In genomic region chr5:132408965-132409364, GRCh38 we compare ENCODE assay signal across 9 cellular contexts. TPM values are rescaled to one million over a fixed set of nuclear protein-coding genes. Genes with fewer than 3 reads are reported as not detected.
A peak's percentile ranks its signal among the peaks of the same experiment; 100 is the strongest.
DNase-seq lines count a peak whose midpoint lies in the region; ATAC-seq and TF ChIP-seq lines count a peak whose summit lies in the region.
"Had no signal": no experiment of that assay in that cellular context is flagged by ENCODE, and none has a peak within 500 bp of the region (broad histone marks: within the 10 kb centered on the region; RNA-seq: fewer than 3 reads in every experiment).

No MANE protein-coding gene starts in this region.

- ATAC-seq in activated naive CD4-positive, alpha-beta T cell treated with anti-CD3 and anti-CD28 coated beads, Interleukin-2, amount 50 U/mL, for 72 hours, result no peak
- no peak for ATAC-seq in SK-N-SH treated with all-trans-retinoic acid at 6 μM for 48 hours

- TF ChIP-seq POLR2A in transverse colon (IDR thresholded peaks at IDR 0.05), result no peak

- H3K27me3 ChIP-seq in muscle layer of duodenum (ENCODE audit: low read depth, low read length) (no peaks in the 10 kb centered on the region), transverse colon (no peaks in the 10 kb centered on the region)

- 73 to 83% methylated on average over 1 to 2 of the region's 2 CpGs for WGBS in transverse colon (ENCODE audit: low coverage in 1 of 2), 2 donors

- intact Hi-C loops in transverse colon (cut with DNase I; ENCODE audit: low total_unique reads), result loop anchor here (10.0 kb wide), 1 partner anchor 616 kb away; the partner anchor contains the start of gene ZCCHC10

- H3K27ac ChIP-seq in muscle layer of duodenum (ENCODE audit: low read length) (peak overlapping the region; percentile 98), transverse colon (peak overlapping the region; percentile 96 to 99 (median 99))

- peaks cover 49% of the 10 kb centered on the region for H3K36me3 Mint-ChIP-seq in activated naive CD4-positive, alpha-beta T cell treated with anti-CD3 and anti-CD28 coated beads, Interleukin-2, amount 10 ng/mL, durations not matched to agents 7 days and 5 days
- peaks cover 12 to 25% of the 10 kb centered on the region in 2 donors for H3K36me3 Mint-ChIP-seq in activated naive CD4-positive, alpha-beta T cell treated with anti-CD3 and anti-CD28 coated beads, Interleukin-2, amount 50 U/mL, for 72 hours

- DNase-seq in activated naive CD4-positive, alpha-beta T cell treated with anti-CD3 and anti-CD28 coated beads, Interleukin-2, amount 10 ng/mL, durations not matched to agents 7 days and 5 days, result no peak
- DNase-seq in activated naive CD4-positive, alpha-beta T cell treated with anti-CD3 and anti-CD28 coated beads, Interleukin-2, amount 50 U/mL, for 16 hours, result no peak
- no peak for DNase-seq in activated naive CD4-positive, alpha-beta T cell treated with anti-CD3 and anti-CD28 coated beads, Interleukin-2, amount 50 U/mL, for 72 hours (ENCODE audit: low spot score in 2 of 2)
- DNase-seq in transverse colon (no peak), NCI-H1092 treated with DMSO at 0.1 percent for 48 hours (lab: John Stamatoyannopoulos, UW) (no peak)
- no peak for DNase-seq in stimulated activated CD4-positive, alpha-beta T cell treated with anti-CD3 and anti-CD28 coated beads, Interleukin-2, amount 100 ng/mL, for 24 hours
- DNase-seq: NCI-H2107 had no signal

- in situ Hi-C loops in transverse colon (cut with MboI; ENCODE audit: low pct_ligation_motif_present in 1 of 4, low pct_unique_long_range_greater_than_20kb in 1 of 4, low sequenced_read_pairs in 3 of 4), result no loop called here

- TF ChIP-seq CTCF in transverse colon (IDR thresholded peaks at IDR 0.05), result no peak

- H3K4me1 ChIP-seq in muscle layer of duodenum (ENCODE audit: control insufficient read depth in 1 of 2, insufficient read depth in 2 of 2, low read length in 2 of 2) (peaks cover 18 to 31% of the 10 kb centered on the region in 2 donors), transverse colon (peaks cover 12 to 46% (median 33%) of the 10 kb centered on the region in 4 donors)

- peaks cover 6% of the 10 kb centered on the region for H3K9me3 Mint-ChIP-seq in activated naive CD4-positive, alpha-beta T cell treated with anti-CD3 and anti-CD28 coated beads, Interleukin-2, amount 10 ng/mL, durations not matched to agents 7 days and 5 days
- peaks cover 0 to 7% of the 10 kb centered on the region in 2 donors for H3K9me3 Mint-ChIP-seq in activated naive CD4-positive, alpha-beta T cell treated with anti-CD3 and anti-CD28 coated beads, Interleukin-2, amount 50 U/mL, for 72 hours

- H3K4me3 ChIP-seq in muscle layer of duodenum (ENCODE audit: low read depth in 1 of 2, low read length in 2 of 2) (peak overlapping the region in 1 of 2 donors; percentile 10), transverse colon (no peak overlapping the region)

- no peak for TF ChIP-seq EP300 in transverse colon (IDR thresholded peaks at IDR 0.05; ENCODE audit: low read depth)

- H3K27me3 Mint-ChIP-seq in activated naive CD4-positive, alpha-beta T cell treated with anti-CD3 and anti-CD28 coated beads, Interleukin-2, amount 10 ng/mL, durations not matched to agents 7 days and 5 days, result no peaks in the 10 kb centered on the region

- H3K36me3 ChIP-seq in muscle layer of duodenum (ENCODE audit: control insufficient read depth in 1 of 2, insufficient read depth in 2 of 2, low read length in 2 of 2) (no peaks in the 10 kb centered on the region), transverse colon (no peaks in the 10 kb centered on the region)

- CTCF ChIA-PET in activated naive CD4-positive, alpha-beta T cell treated with anti-CD3 and anti-CD28 coated beads, Interleukin-2, amount 10 ng/mL, durations not matched to agents 7 days and 5 days (lab: Charles Lee), result interaction anchor here (3.8 kb wide), 1 partner anchor 87 kb away, joined by 16 read pairs; no protein-coding TSS in a partner anchor

- H3K4me3 Mint-ChIP-seq in activated naive CD4-positive, alpha-beta T cell treated with anti-CD3 and anti-CD28 coated beads, Interleukin-2, amount 10 ng/mL, durations not matched to agents 7 days and 5 days, result peak overlapping the region; percentile 97

- H3K27ac Mint-ChIP-seq in activated naive CD4-positive, alpha-beta T cell treated with anti-CD3 and anti-CD28 coated beads, Interleukin-2, amount 10 ng/mL, durations not matched to agents 7 days and 5 days, result peak overlapping the region; percentile 100
- H3K27ac Mint-ChIP-seq in activated naive CD4-positive, alpha-beta T cell treated with anti-CD3 and anti-CD28 coated beads, Interleukin-2, amount 50 U/mL, for 72 hours, result peak overlapping the region; percentile 10 to 99

- H3K9me3 ChIP-seq in muscle layer of duodenum (ENCODE audit: control insufficient read depth in 1 of 2, low read length in 2 of 2) (no peaks in the 10 kb centered on the region), transverse colon (no peaks in the 10 kb centered on the region)

- H3K4me1 Mint-ChIP-seq in activated naive CD4-positive, alpha-beta T cell treated with anti-CD3 and anti-CD28 coated beads, Interleukin-2, amount 10 ng/mL, durations not matched to agents 7 days and 5 days, result peaks cover 56% of the 10 kb centered on the region

TF ChIP-seq in SK-N-SH treated with all-trans-retinoic acid at 6 μM for 48 hours, 23 proteins besides CTCF, POLR2A, EP300 and RAD21 (continues in another document):
- TF ChIP-seq PATZ1 (CRISPR knock-in tag; IDR thresholded peaks at IDR 0.05; ENCODE audit: borderline replicate concordance), result no peak
- TF ChIP-seq TOX (CRISPR knock-in tag; IDR thresholded peaks at IDR 0.05; ENCODE audit: borderline replicate concordance), result no peak
- TF ChIP-seq ZFP30 (CRISPR knock-in tag; IDR thresholded peaks at IDR 0.05), result no peak
- no peak for TF ChIP-seq ZFP3 (CRISPR knock-in tag; IDR thresholded peaks at IDR 0.05)
- no peak for TF ChIP-seq ZNF565 (CRISPR knock-in tag; conservative IDR thresholded peaks at IDR 0.05; ENCODE audit: low read depth)
- no peak for TF ChIP-seq ZC3H10 (CRISPR knock-in tag; IDR thresholded peaks at IDR 0.05)
- TF ChIP-seq ISL1 (CRISPR knock-in tag; IDR thresholded peaks at IDR 0.05), result no peak
- no peak for TF ChIP-seq GLIS3 (CRISPR knock-in tag; IDR thresholded peaks at IDR 0.05)
- no peak for TF ChIP-seq RARB (CRISPR knock-in tag; IDR thresholded peaks at IDR 0.05)
- TF ChIP-seq BACH2 (CRISPR knock-in tag; IDR thresholded peaks at IDR 0.05; ENCODE audit: borderline replicate concordance), result no peak
- no peak for TF ChIP-seq CSDC2 (CRISPR knock-in tag; IDR thresholded peaks at IDR 0.05)
- no peak for TF ChIP-seq ZNF8 (CRISPR knock-in tag; IDR thresholded peaks at IDR 0.05)
- no peak for TF ChIP-seq ESRRG (CRISPR knock-in tag; IDR thresholded peaks at IDR 0.05)
- no peak for TF ChIP-seq OSR1 (CRISPR knock-in tag; IDR thresholded peaks at IDR 0.05)
- no peak for TF ChIP-seq CREB5 (CRISPR knock-in tag; IDR thresholded peaks at IDR 0.05; ENCODE audit: low read depth)
- no peak for TF ChIP-seq ARNTL (CRISPR knock-in tag; IDR thresholded peaks at IDR 0.05; ENCODE audit: borderline replicate concordance, low read depth)

RNA-seq across cellular contexts. Expression of gene SLC22A5, which starts 39.5 kb away (rescaled TPM):
- total RNA-seq in activated naive CD4-positive, alpha-beta T cell treated with anti-CD3 and anti-CD28 coated beads, Interleukin-2, amount 50 U/mL, for 72 hours, result 1 to 10 TPM; 3.1 to 5.5 TPM
- 100 to 1,000 TPM in 1 of 4 donors, 10 to 100 TPM in 3; 34.6 to 129 (median 67.8) TPM for total RNA-seq in transverse colon

Comparison
In these comparisons a context has a peak if more than half of its experiments do, and no peak if none do; other contexts are left out.
1. RNA of gene SLC22A5, which starts 39.5 kb away (total RNA-seq): 34.6 to 129 TPM in transverse colon; 3.1 to 5.5 TPM in activated naive CD4-positive, alpha-beta T cell treated with anti-CD3 and anti-CD28 coated beads, Interleukin-2, amount 50 U/mL, for 72 hours; every median in the first group is over 4 times any median in the second.